1 cellular context compared by ENCODE assay signal in the genomic region with DNA sequence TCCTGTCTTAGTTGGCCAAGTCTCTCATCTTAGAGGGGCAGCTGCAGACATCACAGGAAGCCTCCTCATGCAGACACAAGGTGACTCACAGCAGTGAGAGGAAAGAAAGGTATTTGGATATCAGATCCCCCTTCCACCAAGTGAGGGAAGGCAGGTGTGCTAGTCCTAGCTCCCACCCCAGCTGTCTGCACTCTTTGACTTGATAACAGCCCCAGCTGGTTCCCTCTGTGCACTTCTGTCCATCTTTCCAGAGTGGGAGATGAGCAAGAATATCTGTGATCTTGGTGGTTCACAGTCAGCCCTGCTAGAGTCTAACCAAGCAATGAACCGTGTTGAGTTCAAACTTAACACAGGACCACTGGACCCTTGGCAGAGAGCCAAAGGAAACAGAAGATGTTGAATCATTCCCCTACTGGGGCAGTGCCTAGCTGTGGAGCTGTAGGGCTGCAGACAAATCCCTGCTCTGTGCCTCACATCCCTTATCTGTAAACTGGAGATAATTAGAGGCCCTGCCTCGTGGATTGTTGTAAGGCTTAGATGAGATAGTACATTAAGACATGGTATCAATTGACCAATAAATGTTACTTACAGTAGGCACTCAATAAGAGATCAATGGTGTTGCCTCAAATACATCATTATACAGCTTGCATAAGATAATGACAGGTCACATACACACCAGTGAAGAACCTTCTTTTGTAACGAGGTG.
TF ChIP-seq lines count a peak whose summit lies in the region.

No MANE protein-coding gene starts in this region.

TF ChIP-seq in HEK293, 187 proteins besides CTCF, POLR2A, EP300 and RAD21 (continued from another document and continues in another):
- TF ChIP-seq, protein P1, sequence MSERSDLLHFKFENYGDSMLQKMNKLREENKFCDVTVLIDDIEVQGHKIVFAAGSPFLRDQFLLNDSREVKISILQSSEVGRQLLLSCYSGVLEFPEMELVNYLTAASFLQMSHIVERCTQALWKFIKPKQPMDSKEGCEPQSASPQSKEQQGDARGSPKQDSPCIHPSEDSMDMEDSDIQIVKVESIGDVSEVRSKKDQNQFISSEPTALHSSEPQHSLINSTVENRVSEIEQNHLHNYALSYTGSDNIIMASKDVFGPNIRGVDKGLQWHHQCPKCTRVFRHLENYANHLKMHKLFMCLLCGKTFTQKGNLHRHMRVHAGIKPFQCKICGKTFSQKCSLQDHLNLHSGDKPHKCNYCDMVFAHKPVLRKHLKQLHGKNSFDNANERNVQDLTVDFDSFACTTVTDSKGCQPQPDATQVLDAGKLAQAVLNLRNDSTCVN (tag by site-specific recombination; optimal IDR thresholded peaks at IDR 0.05), result no peak
- TF ChIP-seq GLIS1 (tag by site-specific recombination; IDR thresholded peaks at IDR 0.05) (peak; percentile 64; the same call in 1 of the 2 replicates), ZNF530 (tag by site-specific recombination; IDR thresholded peaks at IDR 0.05; ENCODE audit: low read depth) (no peak), ZNF214 (tag by site-specific recombination; IDR thresholded peaks at IDR 0.05; ENCODE audit: borderline replicate concordance) (no peak), MEIS1 (CRISPR knock-in tag; IDR thresholded peaks at IDR 0.05; ENCODE audit: borderline replicate concordance) (no peak), ZNF146 (tag by site-specific recombination; IDR thresholded peaks at IDR 0.05) (0 out of 2 replicates have a peak, but pooled peaks have one; percentile 9), SALL2 (tag by site-specific recombination; IDR thresholded peaks at IDR 0.05; ENCODE audit: borderline replicate concordance) (no peak), PRDM1 (tag by site-specific recombination; IDR thresholded peaks at IDR 0.05) (peak; percentile 61; the same call in 1 of the 2 replicates), ZNF777 (tag by site-specific recombination; IDR thresholded peaks at IDR 0.05; ENCODE audit: borderline replicate concordance) (no peak), ZNF302 (tag by site-specific recombination; IDR thresholded peaks at IDR 0.05; ENCODE audit: low read depth) (no peak), ZNF114 (tag by site-specific recombination; IDR thresholded peaks at IDR 0.05) (no peak), ZNF391 (tag by site-specific recombination; IDR thresholded peaks at IDR 0.05; ENCODE audit: borderline replicate concordance, low read depth) (no peak), ZNF658 (tag by site-specific recombination; IDR thresholded peaks at IDR 0.05) (no peak), ZNF624 (tag by site-specific recombination; IDR thresholded peaks at IDR 0.05) (no peak), ZNF23 (tag by site-specific recombination; IDR thresholded peaks at IDR 0.05; ENCODE audit: borderline replicate concordance) (no peak), SETDB1 (IDR thresholded peaks at IDR 0.05; ENCODE audit: insufficient read length, low read length) (no peak), ZFP3 (tag by site-specific recombination; IDR thresholded peaks at IDR 0.05; ENCODE audit: low read depth) (no peak), ZNF133 (tag by site-specific recombination; IDR thresholded peaks at IDR 0.05) (no peak), ZXDB (tag by site-specific recombination; IDR thresholded peaks at IDR 0.05) (peak; percentile 70), ZNF423 (tag by site-specific recombination; IDR thresholded peaks at IDR 0.05) (no peak), ZNF623 (tag by site-specific recombination; IDR thresholded peaks at IDR 0.05) (no peak), ZNF10 (tag by site-specific recombination; IDR thresholded peaks at IDR 0.05) (no peak), WT1 (tag by site-specific recombination; IDR thresholded peaks at IDR 0.05) (0 out of 2 replicates have a peak, but pooled peaks have one; percentile 19), ZNF560 (tag by site-specific recombination; IDR thresholded peaks at IDR 0.05; ENCODE audit: borderline replicate concordance) (no peak), ZNF555 (tag by site-specific recombination; conservative IDR thresholded peaks at IDR 0.05) (no peak), MYNN (tag by site-specific recombination; IDR thresholded peaks at IDR 0.05; ENCODE audit: borderline replicate concordance) (no peak)
- TF ChIP-seq, protein P2, sequence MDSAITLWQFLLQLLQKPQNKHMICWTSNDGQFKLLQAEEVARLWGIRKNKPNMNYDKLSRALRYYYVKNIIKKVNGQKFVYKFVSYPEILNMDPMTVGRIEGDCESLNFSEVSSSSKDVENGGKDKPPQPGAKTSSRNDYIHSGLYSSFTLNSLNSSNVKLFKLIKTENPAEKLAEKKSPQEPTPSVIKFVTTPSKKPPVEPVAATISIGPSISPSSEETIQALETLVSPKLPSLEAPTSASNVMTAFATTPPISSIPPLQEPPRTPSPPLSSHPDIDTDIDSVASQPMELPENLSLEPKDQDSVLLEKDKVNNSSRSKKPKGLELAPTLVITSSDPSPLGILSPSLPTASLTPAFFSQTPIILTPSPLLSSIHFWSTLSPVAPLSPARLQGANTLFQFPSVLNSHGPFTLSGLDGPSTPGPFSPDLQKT (IDR thresholded peaks at IDR 0.05; ENCODE audit: borderline replicate concordance, low read depth, low read length), result no peak
- TF ChIP-seq, protein P3, sequence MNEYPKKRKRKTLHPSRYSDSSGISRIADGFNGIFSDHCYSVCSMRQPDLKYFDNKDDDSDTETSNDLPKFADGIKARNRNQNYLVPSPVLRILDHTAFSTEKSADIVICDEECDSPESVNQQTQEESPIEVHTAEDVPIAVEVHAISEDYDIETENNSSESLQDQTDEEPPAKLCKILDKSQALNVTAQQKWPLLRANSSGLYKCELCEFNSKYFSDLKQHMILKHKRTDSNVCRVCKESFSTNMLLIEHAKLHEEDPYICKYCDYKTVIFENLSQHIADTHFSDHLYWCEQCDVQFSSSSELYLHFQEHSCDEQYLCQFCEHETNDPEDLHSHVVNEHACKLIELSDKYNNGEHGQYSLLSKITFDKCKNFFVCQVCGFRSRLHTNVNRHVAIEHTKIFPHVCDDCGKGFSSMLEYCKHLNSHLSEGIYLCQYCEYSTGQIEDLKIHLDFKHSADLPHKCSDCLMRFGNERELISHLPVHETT (tag by site-specific recombination; IDR thresholded peaks at IDR 0.05), result 0 out of 2 replicates have a peak, but pooled peaks have one; percentile 30
- TF ChIP-seq, protein P4, sequence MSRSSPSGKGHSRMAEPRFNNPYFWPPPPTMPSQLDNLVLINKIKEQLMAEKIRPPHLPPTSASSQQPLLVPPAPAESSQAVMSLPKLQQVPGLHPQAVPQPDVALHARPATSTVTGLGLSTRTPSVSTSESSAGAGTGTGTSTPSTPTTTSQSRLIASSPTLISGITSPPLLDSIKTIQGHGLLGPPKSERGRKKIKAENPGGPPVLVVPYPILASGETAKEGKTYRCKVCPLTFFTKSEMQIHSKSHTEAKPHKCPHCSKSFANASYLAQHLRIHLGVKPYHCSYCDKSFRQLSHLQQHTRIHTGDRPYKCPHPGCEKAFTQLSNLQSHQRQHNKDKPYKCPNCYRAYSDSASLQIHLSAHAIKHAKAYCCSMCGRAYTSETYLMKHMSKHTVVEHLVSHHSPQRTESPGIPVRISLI (tag by site-specific recombination; IDR thresholded peaks at IDR 0.05), result no peak
- TF ChIP-seq, protein P5, sequence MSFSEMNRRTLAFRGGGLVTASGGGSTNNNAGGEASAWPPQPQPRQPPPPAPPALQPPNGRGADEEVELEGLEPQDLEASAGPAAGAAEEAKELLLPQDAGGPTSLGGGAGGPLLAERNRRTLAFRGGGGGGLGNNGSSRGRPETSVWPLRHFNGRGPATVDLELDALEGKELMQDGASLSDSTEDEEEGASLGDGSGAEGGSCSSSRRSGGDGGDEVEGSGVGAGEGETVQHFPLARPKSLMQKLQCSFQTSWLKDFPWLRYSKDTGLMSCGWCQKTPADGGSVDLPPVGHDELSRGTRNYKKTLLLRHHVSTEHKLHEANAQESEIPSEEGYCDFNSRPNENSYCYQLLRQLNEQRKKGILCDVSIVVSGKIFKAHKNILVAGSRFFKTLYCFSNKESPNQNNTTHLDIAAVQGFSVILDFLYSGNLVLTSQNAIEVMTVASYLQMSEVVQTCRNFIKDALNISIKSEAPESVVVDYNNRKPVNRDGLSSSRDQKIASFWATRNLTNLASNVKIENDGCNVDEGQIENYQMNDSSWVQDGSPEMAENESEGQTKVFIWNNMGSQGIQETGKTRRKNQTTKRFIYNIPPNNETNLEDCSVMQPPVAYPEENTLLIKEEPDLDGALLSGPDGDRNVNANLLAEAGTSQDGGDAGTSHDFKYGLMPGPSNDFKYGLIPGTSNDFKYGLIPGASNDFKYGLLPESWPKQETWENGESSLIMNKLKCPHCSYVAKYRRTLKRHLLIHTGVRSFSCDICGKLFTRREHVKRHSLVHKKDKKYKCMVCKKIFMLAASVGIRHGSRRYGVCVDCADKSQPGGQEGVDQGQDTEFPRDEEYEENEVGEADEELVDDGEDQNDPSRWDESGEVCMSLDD (tag by site-specific recombination; IDR thresholded peaks at IDR 0.05), result no peak
- TF ChIP-seq, protein P6, sequence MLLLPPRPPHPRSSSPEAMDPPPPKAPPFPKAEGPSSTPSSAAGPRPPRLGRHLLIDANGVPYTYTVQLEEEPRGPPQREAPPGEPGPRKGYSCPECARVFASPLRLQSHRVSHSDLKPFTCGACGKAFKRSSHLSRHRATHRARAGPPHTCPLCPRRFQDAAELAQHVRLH (tag by site-specific recombination; IDR thresholded peaks at IDR 0.05), result peak; percentile 72; the same call in 1 of the 2 replicates
- TF ChIP-seq, protein P7, sequence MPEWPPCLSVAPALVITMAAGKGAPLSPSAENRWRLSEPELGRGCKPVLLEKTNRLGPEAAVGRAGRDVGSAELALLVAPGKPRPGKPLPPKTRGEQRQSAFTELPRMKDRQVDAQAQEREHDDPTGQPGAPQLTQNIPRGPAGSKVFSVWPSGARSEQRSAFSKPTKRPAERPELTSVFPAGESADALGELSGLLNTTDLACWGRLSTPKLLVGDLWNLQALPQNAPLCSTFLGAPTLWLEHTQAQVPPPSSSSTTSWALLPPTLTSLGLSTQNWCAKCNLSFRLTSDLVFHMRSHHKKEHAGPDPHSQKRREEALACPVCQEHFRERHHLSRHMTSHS (tag by site-specific recombination; IDR thresholded peaks at IDR 0.05), result no peak
- TF ChIP-seq, protein P8, sequence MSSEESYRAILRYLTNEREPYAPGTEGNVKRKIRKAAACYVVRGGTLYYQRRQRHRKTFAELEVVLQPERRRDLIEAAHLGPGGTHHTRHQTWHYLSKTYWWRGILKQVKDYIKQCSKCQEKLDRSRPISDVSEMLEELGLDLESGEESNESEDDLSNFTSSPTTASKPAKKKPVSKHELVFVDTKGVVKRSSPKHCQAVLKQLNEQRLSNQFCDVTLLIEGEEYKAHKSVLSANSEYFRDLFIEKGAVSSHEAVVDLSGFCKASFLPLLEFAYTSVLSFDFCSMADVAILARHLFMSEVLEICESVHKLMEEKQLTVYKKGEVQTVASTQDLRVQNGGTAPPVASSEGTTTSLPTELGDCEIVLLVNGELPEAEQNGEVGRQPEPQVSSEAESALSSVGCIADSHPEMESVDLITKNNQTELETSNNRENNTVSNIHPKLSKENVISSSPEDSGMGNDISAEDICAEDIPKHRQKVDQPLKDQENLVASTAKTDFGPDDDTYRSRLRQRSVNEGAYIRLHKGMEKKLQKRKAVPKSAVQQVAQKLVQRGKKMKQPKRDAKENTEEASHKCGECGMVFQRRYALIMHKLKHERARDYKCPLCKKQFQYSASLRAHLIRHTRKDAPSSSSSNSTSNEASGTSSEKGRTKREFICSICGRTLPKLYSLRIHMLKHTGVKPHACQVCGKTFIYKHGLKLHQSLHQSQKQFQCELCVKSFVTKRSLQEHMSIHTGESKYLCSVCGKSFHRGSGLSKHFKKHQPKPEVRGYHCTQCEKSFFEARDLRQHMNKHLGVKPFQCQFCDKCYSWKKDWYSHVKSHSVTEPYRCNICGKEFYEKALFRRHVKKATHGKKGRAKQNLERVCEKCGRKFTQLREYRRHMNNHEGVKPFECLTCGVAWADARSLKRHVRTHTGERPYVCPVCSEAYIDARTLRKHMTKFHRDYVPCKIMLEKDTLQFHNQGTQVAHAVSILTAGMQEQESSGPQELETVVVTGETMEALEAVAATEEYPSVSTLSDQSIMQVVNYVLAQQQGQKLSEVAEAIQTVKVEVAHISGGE (tag by site-specific recombination; conservative IDR thresholded peaks at IDR 0.05; ENCODE audit: low read depth), result no peak
- TF ChIP-seq, protein P9, sequence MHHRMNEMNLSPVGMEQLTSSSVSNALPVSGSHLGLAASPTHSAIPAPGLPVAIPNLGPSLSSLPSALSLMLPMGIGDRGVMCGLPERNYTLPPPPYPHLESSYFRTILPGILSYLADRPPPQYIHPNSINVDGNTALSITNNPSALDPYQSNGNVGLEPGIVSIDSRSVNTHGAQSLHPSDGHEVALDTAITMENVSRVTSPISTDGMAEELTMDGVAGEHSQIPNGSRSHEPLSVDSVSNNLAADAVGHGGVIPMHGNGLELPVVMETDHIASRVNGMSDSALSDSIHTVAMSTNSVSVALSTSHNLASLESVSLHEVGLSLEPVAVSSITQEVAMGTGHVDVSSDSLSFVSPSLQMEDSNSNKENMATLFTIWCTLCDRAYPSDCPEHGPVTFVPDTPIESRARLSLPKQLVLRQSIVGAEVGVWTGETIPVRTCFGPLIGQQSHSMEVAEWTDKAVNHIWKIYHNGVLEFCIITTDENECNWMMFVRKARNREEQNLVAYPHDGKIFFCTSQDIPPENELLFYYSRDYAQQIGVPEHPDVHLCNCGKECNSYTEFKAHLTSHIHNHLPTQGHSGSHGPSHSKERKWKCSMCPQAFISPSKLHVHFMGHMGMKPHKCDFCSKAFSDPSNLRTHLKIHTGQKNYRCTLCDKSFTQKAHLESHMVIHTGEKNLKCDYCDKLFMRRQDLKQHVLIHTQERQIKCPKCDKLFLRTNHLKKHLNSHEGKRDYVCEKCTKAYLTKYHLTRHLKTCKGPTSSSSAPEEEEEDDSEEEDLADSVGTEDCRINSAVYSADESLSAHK (tag by site-specific recombination; IDR thresholded peaks at IDR 0.05), result 0 out of 2 replicates have a peak, but pooled peaks have one; percentile 13
- TF ChIP-seq, protein P10, sequence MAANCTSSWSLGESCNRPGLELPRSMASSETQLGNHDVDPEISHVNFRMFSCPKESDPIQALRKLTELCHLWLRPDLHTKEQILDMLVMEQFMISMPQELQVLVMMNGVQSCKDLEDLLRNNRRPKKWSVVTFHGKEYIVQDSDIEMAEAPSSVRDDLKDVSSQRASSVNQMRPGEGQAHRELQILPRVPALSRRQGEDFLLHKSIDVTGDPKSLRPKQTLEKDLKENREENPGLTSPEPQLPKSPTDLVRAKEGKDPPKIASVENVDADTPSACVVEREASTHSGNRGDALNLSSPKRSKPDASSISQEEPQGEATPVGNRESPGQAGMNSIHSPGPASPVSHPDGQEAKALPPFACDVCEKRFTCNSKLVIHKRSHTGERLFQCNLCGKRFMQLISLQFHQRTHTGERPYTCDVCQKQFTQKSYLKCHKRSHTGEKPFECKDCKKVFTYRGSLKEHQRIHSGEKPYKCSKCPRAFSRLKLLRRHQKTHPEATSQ (tag by site-specific recombination; IDR thresholded peaks at IDR 0.05), result no peak
- TF ChIP-seq, protein P11, sequence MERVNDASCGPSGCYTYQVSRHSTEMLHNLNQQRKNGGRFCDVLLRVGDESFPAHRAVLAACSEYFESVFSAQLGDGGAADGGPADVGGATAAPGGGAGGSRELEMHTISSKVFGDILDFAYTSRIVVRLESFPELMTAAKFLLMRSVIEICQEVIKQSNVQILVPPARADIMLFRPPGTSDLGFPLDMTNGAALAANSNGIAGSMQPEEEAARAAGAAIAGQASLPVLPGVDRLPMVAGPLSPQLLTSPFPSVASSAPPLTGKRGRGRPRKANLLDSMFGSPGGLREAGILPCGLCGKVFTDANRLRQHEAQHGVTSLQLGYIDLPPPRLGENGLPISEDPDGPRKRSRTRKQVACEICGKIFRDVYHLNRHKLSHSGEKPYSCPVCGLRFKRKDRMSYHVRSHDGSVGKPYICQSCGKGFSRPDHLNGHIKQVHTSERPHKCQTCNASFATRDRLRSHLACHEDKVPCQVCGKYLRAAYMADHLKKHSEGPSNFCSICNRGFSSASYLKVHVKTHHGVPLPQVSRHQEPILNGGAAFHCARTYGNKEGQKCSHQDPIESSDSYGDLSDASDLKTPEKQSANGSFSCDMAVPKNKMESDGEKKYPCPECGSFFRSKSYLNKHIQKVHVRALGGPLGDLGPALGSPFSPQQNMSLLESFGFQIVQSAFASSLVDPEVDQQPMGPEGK (tag by site-specific recombination; IDR thresholded peaks at IDR 0.05), result peak; percentile 59; the same call in 1 of the 2 replicates
